In the genomic region with DNA sequence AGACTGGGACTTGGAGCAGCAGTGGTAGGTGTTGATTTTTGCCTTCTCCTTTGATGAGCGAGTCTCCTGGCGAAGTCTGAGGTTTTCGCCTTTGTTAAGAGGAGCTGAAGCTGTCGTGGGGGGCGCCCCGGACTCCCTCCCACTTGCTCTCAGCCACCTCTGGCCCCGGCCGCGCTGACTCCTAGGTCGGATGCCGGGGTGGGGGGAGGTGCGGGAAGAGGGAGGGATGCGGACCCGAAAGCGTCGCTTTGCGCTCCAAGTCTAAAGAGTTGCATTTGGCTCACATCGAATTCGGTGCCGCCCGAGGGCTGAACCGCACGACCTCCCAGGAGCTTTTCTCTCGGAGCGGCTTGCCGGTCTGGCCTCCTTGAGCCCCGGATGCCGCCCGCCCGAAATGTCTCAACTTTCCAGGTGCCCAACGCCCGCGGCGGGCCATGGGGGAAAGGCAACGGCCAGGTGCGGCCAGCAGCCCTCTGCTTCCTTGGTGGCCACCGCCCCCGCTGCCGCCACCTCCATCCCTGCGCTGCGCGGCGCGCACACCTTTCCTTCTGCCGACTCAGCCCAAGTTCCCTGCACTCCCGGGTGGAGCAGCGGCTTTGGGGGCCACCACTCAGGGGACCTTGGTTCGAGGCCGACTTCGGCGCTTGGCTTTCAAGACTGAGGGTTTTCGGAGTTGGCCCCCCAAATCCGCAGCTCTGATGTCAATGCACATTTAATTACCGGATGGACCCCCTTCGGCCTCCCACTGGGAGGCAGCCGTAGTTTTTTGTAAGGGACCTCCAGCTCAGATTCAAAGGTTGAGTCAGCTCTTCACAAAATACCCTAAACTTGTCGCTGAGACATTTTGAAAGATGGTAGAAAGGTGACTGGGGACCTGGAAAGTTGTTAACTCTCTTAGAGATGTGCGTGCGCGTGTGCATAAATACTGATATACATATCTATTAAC, we compare ENCODE assay signal across 7 cellular contexts. TPM values are rescaled to one million over a fixed set of nuclear protein-coding genes. Genes with fewer than 3 reads are reported as not detected.
DNase-seq lines count a peak whose midpoint lies in the region; ATAC-seq and TF ChIP-seq lines count a peak whose summit lies in the region.

No MANE protein-coding gene starts in this region.

- no peak overlapping the region for H3K4ac ChIP-seq in mesenchymal stem cell (ENCODE audit: low read depth in 1 of 2, low read length in 2 of 2)

- no peaks in the 10 kb centered on the region for H3K36me3 ChIP-seq in breast epithelium
- no peaks in the 10 kb centered on the region for H3K36me3 ChIP-seq in mesenchymal stem cell (ENCODE audit: control insufficient read depth in 1 of 2, insufficient read depth in 2 of 2, low read depth in 1 of 2, low read length in 2 of 2)

- no peak overlapping the region for H3K14ac ChIP-seq in mesenchymal stem cell (ENCODE audit: low read length in 2 of 2)

- H2AFZ ChIP-seq in mesenchymal stem cell (ENCODE audit: low read depth, low read length) = peak overlapping the region; percentile 27

- no peak overlapping the region for H2AK5ac ChIP-seq in mesenchymal stem cell (ENCODE audit: low read length, severe bottlenecking)

- H3K4me3 Mint-ChIP-seq in type B pancreatic cell = peak overlapping the region; percentile 87

- H3K9me3 Mint-ChIP-seq in type B pancreatic cell = no peaks in the 10 kb centered on the region

- H3K9me3 ChIP-seq in breast epithelium (no peaks in the 10 kb centered on the region), mesenchymal stem cell (ENCODE audit: control insufficient read depth, low read length) (no peaks in the 10 kb centered on the region)

- H3K18ac ChIP-seq in mesenchymal stem cell (ENCODE audit: low read depth in 1 of 2, low read length in 2 of 2) = no peak overlapping the region

- H3K27ac Mint-ChIP-seq in type B pancreatic cell = no peak overlapping the region

- H4K8ac ChIP-seq in mesenchymal stem cell (ENCODE audit: low read length) = no peak overlapping the region

- peak overlapping the region; percentile 77 for H3K4me2 ChIP-seq in mesenchymal stem cell (ENCODE audit: low read length, poor library complexity, severe bottlenecking)

- H2BK120ac ChIP-seq in mesenchymal stem cell (ENCODE audit: low read depth, low read length) = no peak overlapping the region

- peak overlapping the region; percentile 44 to 65 (median 47) for H3K4me3 ChIP-seq in breast epithelium
- H3K4me3 ChIP-seq in mesenchymal stem cell (ENCODE audit: insufficient read depth in 1 of 2, low read depth in 1 of 2, low read length in 2 of 2) = peak overlapping the region; percentile 44 to 67

- H3K27ac ChIP-seq in breast epithelium (no peak overlapping the region), mesenchymal stem cell (ENCODE audit: low read length, poor library complexity, severe bottlenecking) (no peak overlapping the region)

- H3K4me1 ChIP-seq in breast epithelium (no peaks in the 10 kb centered on the region), mesenchymal stem cell (ENCODE audit: control insufficient read depth, insufficient read depth, low read depth, low read length) (peaks cover 7% of the 10 kb centered on the region)

- no peak overlapping the region for H3K9ac ChIP-seq in mesenchymal stem cell (ENCODE audit: low read length)

- H3K23ac ChIP-seq in mesenchymal stem cell (ENCODE audit: low read length in 2 of 2) = no peak overlapping the region

- TF ChIP-seq POLR2A in breast epithelium (IDR thresholded peaks at IDR 0.05) = no peak

- peak; percentile 81 for DNase-seq in NCI-H1105 treated with DMSO at 0.1 percent for 48 hours (lab: John Stamatoyannopoulos, UW)
- no peak for DNase-seq in breast epithelium (ENCODE audit: low spot score in 2 of 2)
- no peak for DNase-seq in mesenchymal stem cell
- DNase-seq in type B pancreatic cell (ENCODE audit: extremely low spot score, unreplicated experiment) = peak; percentile 68
- no peak for DNase-seq in NCI-H2196 (lab: John Stamatoyannopoulos, UW; ENCODE audit: unreplicated experiment)

- TF ChIP-seq CTCF in breast epithelium (IDR thresholded peaks at IDR 0.05) (no peak), type B pancreatic cell (conservative IDR thresholded peaks at IDR 0.05) (no peak)

- H3K27me3 ChIP-seq in breast epithelium (peaks cover 0 to 58% of the 10 kb centered on the region in 2 donors), mesenchymal stem cell (ENCODE audit: control insufficient read depth in 1 of 2, insufficient read depth in 1 of 2, low read length in 2 of 2) (peaks cover 35 to 38% of the 10 kb centered on the region in 2 experiments)

- WGBS in mesenchymal stem cell = 2% methylated on average over 40 of the region's 60 CpGs

- no peak overlapping the region for H2BK5ac ChIP-seq in mesenchymal stem cell (ENCODE audit: low read depth, low read length, poor library complexity, severe bottlenecking)

- peaks cover 24% of the 10 kb centered on the region for H3K27me3 Mint-ChIP-seq in type B pancreatic cell

- peaks cover 4% of the 10 kb centered on the region for H3K4me1 Mint-ChIP-seq in type B pancreatic cell (ENCODE audit: unreplicated experiment)

- peak; percentile 30 for ATAC-seq in GM19455 (IDR thresholded peaks at IDR 0.05; ENCODE audit: unreplicated experiment)
- no peak for ATAC-seq in GM18870 (IDR thresholded peaks at IDR 0.05; ENCODE audit: unreplicated experiment)

- H3K36me3 Mint-ChIP-seq in type B pancreatic cell = no peaks in the 10 kb centered on the region

- H2BK12ac ChIP-seq in mesenchymal stem cell (ENCODE audit: low read length in 2 of 2) = no peak overlapping the region

- H3K79me1 ChIP-seq in mesenchymal stem cell (replicated peaks; ENCODE audit: low read length, poor library complexity, severe bottlenecking) = no peaks in the 10 kb centered on the region

- no peak overlapping the region for H2BK15ac ChIP-seq in mesenchymal stem cell (ENCODE audit: low read depth, poor library complexity, severe bottlenecking)

- no peak overlapping the region for H4K91ac ChIP-seq in mesenchymal stem cell (ENCODE audit: low read length)

- intact Hi-C loops in breast epithelium (cut with DNase I; ENCODE audit: low total_unique reads) = no loop called here

RNA-seq across cellular contexts. Expression of a gene that starts 1.0 kb away (rescaled TPM):
- total RNA-seq in breast epithelium = 10 to 100 TPM in 1 of 3 donors, 1 to 10 TPM in 2; 4.6 to 41.0 (median 5.7) TPM
- 0.01 TPM for polyA plus RNA-seq in mesenchymal stem cell (2013, experiment 1 of 2)
- polyA plus RNA-seq in mesenchymal stem cell (2013, experiment 2 of 2) = 0.05 TPM
- total RNA-seq in type B pancreatic cell (ENCODE audit: low replicate concordance) = 12.6 and 21.3 TPM in 2 replicates

Comparison
In these comparisons a context has a peak if more than half of its experiments do, and no peak if none do; other contexts are left out.
1. DNase-seq: peak in NCI-H1105 treated with DMSO at 0.1 percent for 48 hours (single experiment) and type B pancreatic cell (single experiment); none in breast epithelium (0 of 2), mesenchymal stem cell (single experiment) and NCI-H2196 (single experiment).